In the genomic region with DNA sequence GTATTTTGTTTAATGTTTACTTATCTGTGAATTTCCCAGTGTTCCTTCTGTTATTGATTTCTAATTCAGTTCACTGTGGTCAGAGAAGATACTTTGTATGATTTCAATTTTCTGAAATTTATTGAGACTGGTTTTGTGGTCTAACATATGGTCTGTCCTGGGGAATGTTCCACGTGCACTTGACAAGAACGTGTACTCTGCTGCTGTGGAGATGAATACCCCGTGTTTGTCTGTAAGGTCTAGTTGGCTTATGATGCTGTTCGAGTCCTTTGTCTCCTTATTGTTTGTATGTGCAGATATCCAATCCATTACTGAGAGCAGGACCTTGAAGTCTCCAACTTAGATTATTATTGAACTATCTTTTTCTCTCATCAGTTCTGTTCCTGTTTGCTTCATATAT, we compare ENCODE assay signal across 7 cellular contexts.
"Had no signal": no experiment of that assay in that cellular context is flagged by ENCODE, and none has a peak within 500 bp of the region (broad histone marks: within the 10 kb centered on the region; RNA-seq: fewer than 3 reads in every experiment).

No MANE protein-coding gene starts in this region.

- H3K4me3 ChIP-seq: K562 had no signal

- ATAC-seq: K562 had no signal

- FAIRE-seq: HTR-8/SVneo, K562 had no signal

- DNase-seq: GOT3, H7, HCEC 1CT, IMR-90, KG1 had no signal
